1 cellular context compared by ENCODE assay signal in the genomic region with DNA sequence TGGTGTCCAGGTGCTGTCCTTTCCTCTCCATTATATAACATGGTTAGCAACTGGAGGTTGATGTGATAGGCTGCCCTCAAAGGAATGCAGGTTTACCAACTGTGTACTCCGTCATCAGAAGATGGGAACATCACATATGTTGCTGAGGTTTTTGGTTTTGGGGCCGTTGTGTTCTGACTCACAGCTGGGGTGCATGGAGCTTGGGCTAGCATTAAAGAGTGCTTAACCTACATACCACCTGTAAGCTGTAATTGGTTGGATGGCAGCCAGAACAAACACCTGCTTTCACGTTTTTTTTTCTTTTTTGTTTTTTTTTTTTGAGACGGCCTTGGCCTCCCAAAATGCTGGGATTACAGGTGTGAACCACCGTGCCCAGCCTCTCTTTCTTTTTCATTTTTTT.
TF ChIP-seq lines count a peak whose summit lies in the region.

No MANE protein-coding gene starts in this region.

TF ChIP-seq in GM23338, 12 proteins besides CTCF, POLR2A, EP300 and RAD21 (continued from another document):
- TF ChIP-seq, protein P1, sequence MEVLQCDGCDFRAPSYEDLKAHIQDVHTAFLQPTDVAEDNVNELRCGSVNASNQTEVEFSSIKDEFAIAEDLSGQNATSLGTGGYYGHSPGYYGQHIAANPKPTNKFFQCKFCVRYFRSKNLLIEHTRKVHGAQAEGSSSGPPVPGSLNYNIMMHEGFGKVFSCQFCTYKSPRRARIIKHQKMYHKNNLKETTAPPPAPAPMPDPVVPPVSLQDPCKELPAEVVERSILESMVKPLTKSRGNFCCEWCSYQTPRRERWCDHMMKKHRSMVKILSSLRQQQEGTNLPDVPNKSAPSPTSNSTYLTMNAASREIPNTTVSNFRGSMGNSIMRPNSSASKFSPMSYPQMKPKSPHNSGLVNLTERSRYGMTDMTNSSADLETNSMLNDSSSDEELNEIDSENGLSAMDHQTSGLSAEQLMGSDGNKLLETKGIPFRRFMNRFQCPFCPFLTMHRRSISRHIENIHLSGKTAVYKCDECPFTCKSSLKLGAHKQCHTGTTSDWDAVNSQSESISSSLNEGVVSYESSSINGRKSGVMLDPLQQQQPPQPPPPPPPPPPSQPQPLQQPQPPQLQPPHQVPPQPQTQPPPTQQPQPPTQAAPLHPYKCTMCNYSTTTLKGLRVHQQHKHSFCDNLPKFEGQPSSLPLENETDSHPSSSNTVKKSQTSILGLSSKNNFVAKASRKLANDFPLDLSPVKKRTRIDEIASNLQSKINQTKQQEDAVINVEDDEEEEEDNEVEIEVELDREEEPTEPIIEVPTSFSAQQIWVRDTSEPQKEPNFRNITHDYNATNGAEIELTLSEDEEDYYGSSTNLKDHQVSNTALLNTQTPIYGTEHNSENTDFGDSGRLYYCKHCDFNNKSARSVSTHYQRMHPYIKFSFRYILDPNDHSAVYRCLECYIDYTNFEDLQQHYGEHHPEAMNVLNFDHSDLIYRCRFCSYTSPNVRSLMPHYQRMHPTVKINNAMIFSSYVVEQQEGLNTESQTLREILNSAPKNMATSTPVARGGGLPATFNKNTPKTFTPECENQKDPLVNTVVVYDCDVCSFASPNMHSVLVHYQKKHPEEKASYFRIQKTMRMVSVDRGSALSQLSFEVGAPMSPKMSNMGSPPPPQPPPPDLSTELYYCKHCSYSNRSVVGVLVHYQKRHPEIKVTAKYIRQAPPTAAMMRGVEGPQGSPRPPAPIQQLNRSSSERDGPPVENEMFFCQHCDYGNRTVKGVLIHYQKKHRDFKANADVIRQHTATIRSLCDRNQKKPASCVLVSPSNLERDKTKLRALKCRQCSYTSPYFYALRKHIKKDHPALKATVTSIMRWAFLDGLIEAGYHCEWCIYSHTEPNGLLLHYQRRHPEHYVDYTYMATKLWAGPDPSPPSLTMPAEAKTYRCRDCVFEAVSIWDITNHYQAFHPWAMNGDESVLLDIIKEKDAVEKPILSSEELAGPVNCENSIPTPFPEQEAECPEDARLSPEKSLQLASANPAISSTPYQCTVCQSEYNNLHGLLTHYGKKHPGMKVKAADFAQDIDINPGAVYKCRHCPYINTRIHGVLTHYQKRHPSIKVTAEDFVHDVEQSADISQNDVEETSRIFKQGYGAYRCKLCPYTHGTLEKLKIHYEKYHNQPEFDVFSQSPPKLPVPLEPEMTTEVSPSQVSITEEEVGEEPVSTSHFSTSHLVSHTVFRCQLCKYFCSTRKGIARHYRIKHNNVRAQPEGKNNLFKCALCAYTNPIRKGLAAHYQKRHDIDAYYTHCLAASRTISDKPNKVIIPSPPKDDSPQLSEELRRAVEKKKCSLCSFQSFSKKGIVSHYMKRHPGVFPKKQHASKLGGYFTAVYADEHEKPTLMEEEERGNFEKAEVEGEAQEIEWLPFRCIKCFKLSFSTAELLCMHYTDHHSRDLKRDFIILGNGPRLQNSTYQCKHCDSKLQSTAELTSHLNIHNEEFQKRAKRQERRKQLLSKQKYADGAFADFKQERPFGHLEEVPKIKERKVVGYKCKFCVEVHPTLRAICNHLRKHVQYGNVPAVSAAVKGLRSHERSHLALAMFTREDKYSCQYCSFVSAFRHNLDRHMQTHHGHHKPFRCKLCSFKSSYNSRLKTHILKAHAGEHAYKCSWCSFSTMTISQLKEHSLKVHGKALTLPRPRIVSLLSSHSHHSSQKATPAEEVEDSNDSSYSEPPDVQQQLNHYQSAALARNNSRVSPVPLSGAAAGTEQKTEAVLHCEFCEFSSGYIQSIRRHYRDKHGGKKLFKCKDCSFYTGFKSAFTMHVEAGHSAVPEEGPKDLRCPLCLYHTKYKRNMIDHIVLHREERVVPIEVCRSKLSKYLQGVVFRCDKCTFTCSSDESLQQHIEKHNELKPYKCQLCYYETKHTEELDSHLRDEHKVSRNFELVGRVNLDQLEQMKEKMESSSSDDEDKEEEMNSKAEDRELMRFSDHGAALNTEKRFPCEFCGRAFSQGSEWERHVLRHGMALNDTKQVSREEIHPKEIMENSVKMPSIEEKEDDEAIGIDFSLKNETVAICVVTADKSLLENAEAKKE (CRISPR knock-in tag; IDR thresholded peaks at IDR 0.05): no peak
- TF ChIP-seq ZNF331 (CRISPR knock-in tag; IDR thresholded peaks at IDR 0.05; ENCODE audit: low read depth): no peak
- TF ChIP-seq JUNB (IDR thresholded peaks at IDR 0.05; ENCODE audit: unreplicated experiment): no peak
- no peak for TF ChIP-seq CREB1 (CRISPR knock-in tag; IDR thresholded peaks at IDR 0.05; ENCODE audit: low read depth)
- TF ChIP-seq EZH2phosphoT487 (IDR thresholded peaks at IDR 0.05; ENCODE audit: unreplicated experiment): no peak
